ENCODE assay signal across 1 cellular context in genomic region chr6:166361080-166361429, GRCh38.
TF ChIP-seq lines count a peak whose summit lies in the region.

No MANE protein-coding gene starts in this region.

TF ChIP-seq in HepG2, 621 proteins besides CTCF, POLR2A, EP300 and RAD21 (continued from another document and continues in another):
- peak; percentile 80; the same call in 1 of the 2 replicates for TF ChIP-seq PAF1 (CRISPR knock-in tag; IDR thresholded peaks at IDR 0.05)
- TF ChIP-seq PRPF4 (IDR thresholded peaks at IDR 0.05; ENCODE audit: low read depth, low read length, poor library complexity, severe bottlenecking) = no peak
- peak; percentile 90 for TF ChIP-seq ZNF607 (CRISPR knock-in tag; IDR thresholded peaks at IDR 0.05; ENCODE audit: borderline replicate concordance)
- TF ChIP-seq ZNF282 (IDR thresholded peaks at IDR 0.05; ENCODE audit: partially characterized antibody) = no peak
- peak; percentile 87; the same call in 1 of the 2 replicates for TF ChIP-seq ZNF44 (CRISPR knock-in tag; IDR thresholded peaks at IDR 0.05)
- no peak for TF ChIP-seq NFE2 (CRISPR knock-in tag; IDR thresholded peaks at IDR 0.05)
- no peak for TF ChIP-seq ZNF276 (CRISPR knock-in tag; IDR thresholded peaks at IDR 0.05; ENCODE audit: low read depth)
- no peak for TF ChIP-seq SP1 (IDR thresholded peaks at IDR 0.05)
- no peak; the same call in 1 of the 2 replicates for TF ChIP-seq SP1 (CRISPR knock-in tag; IDR thresholded peaks at IDR 0.05)
- TF ChIP-seq ZFP36L2 (CRISPR knock-in tag; IDR thresholded peaks at IDR 0.05) = 0 out of 2 replicates have a peak, but pooled peaks have one; percentile 32
- TF ChIP-seq, protein P1, sequence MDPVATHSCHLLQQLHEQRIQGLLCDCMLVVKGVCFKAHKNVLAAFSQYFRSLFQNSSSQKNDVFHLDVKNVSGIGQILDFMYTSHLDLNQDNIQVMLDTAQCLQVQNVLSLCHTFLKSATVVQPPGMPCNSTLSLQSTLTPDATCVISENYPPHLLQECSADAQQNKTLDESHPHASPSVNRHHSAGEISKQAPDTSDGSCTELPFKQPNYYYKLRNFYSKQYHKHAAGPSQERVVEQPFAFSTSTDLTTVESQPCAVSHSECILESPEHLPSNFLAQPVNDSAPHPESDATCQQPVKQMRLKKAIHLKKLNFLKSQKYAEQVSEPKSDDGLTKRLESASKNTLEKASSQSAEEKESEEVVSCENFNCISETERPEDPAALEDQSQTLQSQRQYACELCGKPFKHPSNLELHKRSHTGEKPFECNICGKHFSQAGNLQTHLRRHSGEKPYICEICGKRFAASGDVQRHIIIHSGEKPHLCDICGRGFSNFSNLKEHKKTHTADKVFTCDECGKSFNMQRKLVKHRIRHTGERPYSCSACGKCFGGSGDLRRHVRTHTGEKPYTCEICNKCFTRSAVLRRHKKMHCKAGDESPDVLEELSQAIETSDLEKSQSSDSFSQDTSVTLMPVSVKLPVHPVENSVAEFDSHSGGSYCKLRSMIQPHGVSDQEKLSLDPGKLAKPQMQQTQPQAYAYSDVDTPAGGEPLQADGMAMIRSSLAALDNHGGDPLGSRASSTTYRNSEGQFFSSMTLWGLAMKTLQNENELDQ (CRISPR knock-in tag; IDR thresholded peaks at IDR 0.05; ENCODE audit: borderline replicate concordance) = 0 out of 2 replicates have a peak, but pooled peaks have one; percentile 65
- no peak for TF ChIP-seq PTBP1 (IDR thresholded peaks at IDR 0.05; ENCODE audit: low read depth, low read length, poor library complexity, severe bottlenecking)
- peak; percentile 80 for TF ChIP-seq ZNF629 (CRISPR knock-in tag; conservative IDR thresholded peaks at IDR 0.05)
- no peak for TF ChIP-seq THYN1 (CRISPR knock-in tag; IDR thresholded peaks at IDR 0.05; ENCODE audit: borderline replicate concordance, low read depth)
- TF ChIP-seq ZNF737 (CRISPR knock-in tag; IDR thresholded peaks at IDR 0.05; ENCODE audit: borderline replicate concordance) = no peak
- TF ChIP-seq EEA1 (CRISPR knock-in tag; IDR thresholded peaks at IDR 0.05; ENCODE audit: borderline replicate concordance) = no peak
- TF ChIP-seq ZFP36L1 (CRISPR knock-in tag; IDR thresholded peaks at IDR 0.05) = peak; percentile 94
- TF ChIP-seq, protein P2, sequence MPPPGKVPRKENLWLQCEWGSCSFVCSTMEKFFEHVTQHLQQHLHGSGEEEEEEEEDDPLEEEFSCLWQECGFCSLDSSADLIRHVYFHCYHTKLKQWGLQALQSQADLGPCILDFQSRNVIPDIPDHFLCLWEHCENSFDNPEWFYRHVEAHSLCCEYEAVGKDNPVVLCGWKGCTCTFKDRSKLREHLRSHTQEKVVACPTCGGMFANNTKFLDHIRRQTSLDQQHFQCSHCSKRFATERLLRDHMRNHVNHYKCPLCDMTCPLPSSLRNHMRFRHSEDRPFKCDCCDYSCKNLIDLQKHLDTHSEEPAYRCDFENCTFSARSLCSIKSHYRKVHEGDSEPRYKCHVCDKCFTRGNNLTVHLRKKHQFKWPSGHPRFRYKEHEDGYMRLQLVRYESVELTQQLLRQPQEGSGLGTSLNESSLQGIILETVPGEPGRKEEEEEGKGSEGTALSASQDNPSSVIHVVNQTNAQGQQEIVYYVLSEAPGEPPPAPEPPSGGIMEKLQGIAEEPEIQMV (CRISPR knock-in tag; IDR thresholded peaks at IDR 0.05; ENCODE audit: low read depth) = peak; percentile 64; the same call in 1 of the 2 replicates
- TF ChIP-seq, protein P3, sequence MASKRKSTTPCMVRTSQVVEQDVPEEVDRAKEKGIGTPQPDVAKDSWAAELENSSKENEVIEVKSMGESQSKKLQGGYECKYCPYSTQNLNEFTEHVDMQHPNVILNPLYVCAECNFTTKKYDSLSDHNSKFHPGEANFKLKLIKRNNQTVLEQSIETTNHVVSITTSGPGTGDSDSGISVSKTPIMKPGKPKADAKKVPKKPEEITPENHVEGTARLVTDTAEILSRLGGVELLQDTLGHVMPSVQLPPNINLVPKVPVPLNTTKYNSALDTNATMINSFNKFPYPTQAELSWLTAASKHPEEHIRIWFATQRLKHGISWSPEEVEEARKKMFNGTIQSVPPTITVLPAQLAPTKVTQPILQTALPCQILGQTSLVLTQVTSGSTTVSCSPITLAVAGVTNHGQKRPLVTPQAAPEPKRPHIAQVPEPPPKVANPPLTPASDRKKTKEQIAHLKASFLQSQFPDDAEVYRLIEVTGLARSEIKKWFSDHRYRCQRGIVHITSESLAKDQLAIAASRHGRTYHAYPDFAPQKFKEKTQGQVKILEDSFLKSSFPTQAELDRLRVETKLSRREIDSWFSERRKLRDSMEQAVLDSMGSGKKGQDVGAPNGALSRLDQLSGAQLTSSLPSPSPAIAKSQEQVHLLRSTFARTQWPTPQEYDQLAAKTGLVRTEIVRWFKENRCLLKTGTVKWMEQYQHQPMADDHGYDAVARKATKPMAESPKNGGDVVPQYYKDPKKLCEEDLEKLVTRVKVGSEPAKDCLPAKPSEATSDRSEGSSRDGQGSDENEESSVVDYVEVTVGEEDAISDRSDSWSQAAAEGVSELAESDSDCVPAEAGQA (IDR thresholded peaks at IDR 0.05; ENCODE audit: low read depth) = 0 out of 2 replicates have a peak, but pooled peaks have one; percentile 63
- TF ChIP-seq, protein P3 (CRISPR knock-in tag; IDR thresholded peaks at IDR 0.05; ENCODE audit: borderline replicate concordance) = peak; percentile 90
- TF ChIP-seq, protein P4, sequence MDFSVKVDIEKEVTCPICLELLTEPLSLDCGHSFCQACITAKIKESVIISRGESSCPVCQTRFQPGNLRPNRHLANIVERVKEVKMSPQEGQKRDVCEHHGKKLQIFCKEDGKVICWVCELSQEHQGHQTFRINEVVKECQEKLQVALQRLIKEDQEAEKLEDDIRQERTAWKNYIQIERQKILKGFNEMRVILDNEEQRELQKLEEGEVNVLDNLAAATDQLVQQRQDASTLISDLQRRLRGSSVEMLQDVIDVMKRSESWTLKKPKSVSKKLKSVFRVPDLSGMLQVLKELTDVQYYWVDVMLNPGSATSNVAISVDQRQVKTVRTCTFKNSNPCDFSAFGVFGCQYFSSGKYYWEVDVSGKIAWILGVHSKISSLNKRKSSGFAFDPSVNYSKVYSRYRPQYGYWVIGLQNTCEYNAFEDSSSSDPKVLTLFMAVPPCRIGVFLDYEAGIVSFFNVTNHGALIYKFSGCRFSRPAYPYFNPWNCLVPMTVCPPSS (IDR thresholded peaks at IDR 0.05) = no peak
- TF ChIP-seq SETDB1 (CRISPR knock-in tag; IDR thresholded peaks at IDR 0.05; ENCODE audit: borderline replicate concordance) = no peak
- TF ChIP-seq NFE2L1 (CRISPR knock-in tag; IDR thresholded peaks at IDR 0.05; ENCODE audit: borderline replicate concordance) = no peak
- TF ChIP-seq KDM6A (CRISPR knock-in tag; IDR thresholded peaks at IDR 0.05; ENCODE audit: low read depth) = peak; percentile 88
- no peak for TF ChIP-seq HNRNPUL1 (IDR thresholded peaks at IDR 0.05; ENCODE audit: low read depth, low read length)
- no peak for TF ChIP-seq MTA1 (CRISPR knock-in tag; IDR thresholded peaks at IDR 0.05; ENCODE audit: borderline replicate concordance)
- TF ChIP-seq ZNF207 (IDR thresholded peaks at IDR 0.05; ENCODE audit: borderline replicate concordance) = no peak
- TF ChIP-seq, protein P5, sequence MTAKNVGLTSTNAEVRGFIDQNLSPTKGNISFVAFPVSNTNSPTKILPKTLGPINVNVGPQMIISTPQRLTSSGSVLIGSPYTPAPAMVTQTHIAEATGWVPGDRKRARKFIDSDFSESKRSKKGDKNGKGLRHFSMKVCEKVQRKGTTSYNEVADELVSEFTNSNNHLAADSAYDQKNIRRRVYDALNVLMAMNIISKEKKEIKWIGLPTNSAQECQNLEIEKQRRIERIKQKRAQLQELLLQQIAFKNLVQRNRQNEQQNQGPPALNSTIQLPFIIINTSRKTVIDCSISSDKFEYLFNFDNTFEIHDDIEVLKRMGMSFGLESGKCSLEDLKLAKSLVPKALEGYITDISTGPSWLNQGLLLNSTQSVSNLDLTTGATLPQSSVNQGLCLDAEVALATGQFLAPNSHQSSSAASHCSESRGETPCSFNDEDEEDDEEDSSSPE (CRISPR knock-in tag; IDR thresholded peaks at IDR 0.05) = peak; percentile 85
- TF ChIP-seq, protein P6, sequence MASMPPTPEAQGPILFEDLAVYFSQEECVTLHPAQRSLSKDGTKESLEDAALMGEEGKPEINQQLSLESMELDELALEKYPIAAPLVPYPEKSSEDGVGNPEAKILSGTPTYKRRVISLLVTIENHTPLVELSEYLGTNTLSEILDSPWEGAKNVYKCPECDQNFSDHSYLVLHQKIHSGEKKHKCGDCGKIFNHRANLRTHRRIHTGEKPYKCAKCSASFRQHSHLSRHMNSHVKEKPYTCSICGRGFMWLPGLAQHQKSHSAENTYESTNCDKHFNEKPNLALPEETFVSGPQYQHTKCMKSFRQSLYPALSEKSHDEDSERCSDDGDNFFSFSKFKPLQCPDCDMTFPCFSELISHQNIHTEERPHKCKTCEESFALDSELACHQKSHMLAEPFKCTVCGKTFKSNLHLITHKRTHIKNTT (CRISPR knock-in tag; IDR thresholded peaks at IDR 0.05) = no peak
- peak; percentile 80; the same call in 1 of the 2 replicates for TF ChIP-seq JUN (CRISPR knock-in tag; IDR thresholded peaks at IDR 0.05)
- TF ChIP-seq ZNF569 (CRISPR knock-in tag; IDR thresholded peaks at IDR 0.05; ENCODE audit: borderline replicate concordance) = no peak
- peak; percentile 97 for TF ChIP-seq NCOA2 (CRISPR knock-in tag; IDR thresholded peaks at IDR 0.05)
- TF ChIP-seq, protein P7, sequence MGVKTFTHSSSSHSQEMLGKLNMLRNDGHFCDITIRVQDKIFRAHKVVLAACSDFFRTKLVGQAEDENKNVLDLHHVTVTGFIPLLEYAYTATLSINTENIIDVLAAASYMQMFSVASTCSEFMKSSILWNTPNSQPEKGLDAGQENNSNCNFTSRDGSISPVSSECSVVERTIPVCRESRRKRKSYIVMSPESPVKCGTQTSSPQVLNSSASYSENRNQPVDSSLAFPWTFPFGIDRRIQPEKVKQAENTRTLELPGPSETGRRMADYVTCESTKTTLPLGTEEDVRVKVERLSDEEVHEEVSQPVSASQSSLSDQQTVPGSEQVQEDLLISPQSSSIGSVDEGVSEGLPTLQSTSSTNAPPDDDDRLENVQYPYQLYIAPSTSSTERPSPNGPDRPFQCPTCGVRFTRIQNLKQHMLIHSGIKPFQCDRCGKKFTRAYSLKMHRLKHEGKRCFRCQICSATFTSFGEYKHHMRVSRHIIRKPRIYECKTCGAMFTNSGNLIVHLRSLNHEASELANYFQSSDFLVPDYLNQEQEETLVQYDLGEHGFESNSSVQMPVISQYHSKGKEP (CRISPR knock-in tag; IDR thresholded peaks at IDR 0.05) = peak; percentile 92; the same call in 1 of the 2 replicates
- peak; percentile 100 for TF ChIP-seq SALL1 (CRISPR knock-in tag; IDR thresholded peaks at IDR 0.05)
- TF ChIP-seq ZNF678 (CRISPR knock-in tag; IDR thresholded peaks at IDR 0.05) = no peak
- TF ChIP-seq YY1 (IDR thresholded peaks at IDR 0.05; ENCODE audit: insufficient read depth, insufficient replicate concordance, low read depth, low read length) = peak; percentile 51
- TF ChIP-seq FOXC1 (CRISPR knock-in tag; IDR thresholded peaks at IDR 0.05; ENCODE audit: borderline replicate concordance) = peak; percentile 55; the same call in 1 of the 2 replicates
- no peak for TF ChIP-seq ZNF75D (CRISPR knock-in tag; IDR thresholded peaks at IDR 0.05; ENCODE audit: borderline replicate concordance)
- TF ChIP-seq TGIF2 (CRISPR knock-in tag; IDR thresholded peaks at IDR 0.05) = peak; percentile 99
- TF ChIP-seq CREB1 (IDR thresholded peaks at IDR 0.05) = no peak; the same call in 1 of the 2 replicates
- peak; percentile 76 for TF ChIP-seq CREB1 (CRISPR knock-in tag; IDR thresholded peaks at IDR 0.05)
- peak; percentile 99 for TF ChIP-seq ZNF792 (CRISPR knock-in tag; IDR thresholded peaks at IDR 0.05)
- TF ChIP-seq ZNF530 (CRISPR knock-in tag; IDR thresholded peaks at IDR 0.05; ENCODE audit: low read depth) = no peak
- TF ChIP-seq GATAD1 (CRISPR knock-in tag; IDR thresholded peaks at IDR 0.05) = peak; percentile 84
- 0 out of 2 replicates have a peak, but pooled peaks have one; percentile 14 for TF ChIP-seq USF2 (IDR thresholded peaks at IDR 0.05; ENCODE audit: low read depth, low read length)
- TF ChIP-seq USF2 (CRISPR knock-in tag; IDR thresholded peaks at IDR 0.05; ENCODE audit: borderline replicate concordance) = no peak
